ENCODE assay signal across 8 cellular contexts in the genomic region with DNA sequence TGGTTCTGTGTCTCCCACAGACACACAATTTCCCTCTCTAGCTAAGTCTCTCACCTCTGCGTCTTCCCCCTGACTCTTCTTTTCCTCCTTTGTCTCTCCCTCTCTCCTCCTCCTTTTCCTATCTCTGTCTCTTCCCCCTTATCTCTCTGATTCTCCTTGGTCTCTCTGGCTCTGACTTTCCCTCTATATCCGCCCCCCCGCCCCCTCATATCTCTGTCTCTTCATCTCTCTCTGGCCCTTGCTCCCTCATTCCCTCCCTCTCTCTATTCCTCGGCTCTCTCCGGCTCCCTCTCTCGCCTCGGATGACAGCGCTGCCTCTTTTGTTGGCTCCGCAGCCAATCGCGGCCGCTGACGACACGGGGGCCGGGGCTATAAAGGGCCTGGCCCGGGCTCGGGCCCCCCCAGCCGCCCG. TPM values are rescaled to one million over a fixed set of nuclear protein-coding genes. Genes with fewer than 3 reads are reported as not detected.
DNase-seq lines count a peak whose midpoint lies in the region; TF ChIP-seq lines count a peak whose summit lies in the region.

TSS of gene GDF11 (plus strand) at position 404 of the 412 bp plus-strand sequence. CDS start 195 bp downstream, outside the sequence.

- CTCF ChIA-PET in activated CD8-positive, alpha-beta memory T cell treated with anti-CD3 and anti-CD28 coated beads for 36 hours (lab: Charles Lee): interaction anchor here (0.9 to 1.3 kb wide), 4 partner anchors 12 to 197 kb away, joined by 3 to 4 read pairs (median 3); no protein-coding TSS in a partner anchor

- H3K4me1 Mint-ChIP-seq in endothelial cell (ENCODE audit: unreplicated experiment): peaks cover 32% of the 10 kb centered on the region

- H3K27me3 Mint-ChIP-seq in endothelial cell (ENCODE audit: unreplicated experiment): peaks cover 8% of the 10 kb centered on the region

- H3K4me1 ChIP-seq in mesodermal cell (ENCODE audit: control insufficient read depth, insufficient read depth, low read length, poor library complexity, severe bottlenecking): peaks cover 22% of the 10 kb centered on the region

- H3K4me3 Mint-ChIP-seq in endothelial cell (ENCODE audit: unreplicated experiment): peak within 1 kb of the TSS; percentile 88

- DNase-seq in SKM-1 treated with dmso at 0.1 percent for 144 hours (lab: John Stamatoyannopoulos, UW; ENCODE audit: unreplicated experiment): peak; percentile 36
- no peak for DNase-seq in SKM-1 (lab: John Stamatoyannopoulos, UW; ENCODE audit: unreplicated experiment)
- peak; percentile 76 for DNase-seq in HPDE6-E6E7 (ENCODE audit: extremely low spot score)
- DNase-seq in NOMO-1 (lab: John Stamatoyannopoulos, UW; ENCODE audit: unreplicated experiment in 2 of 2): peak; percentile 42 to 70
- no peak for DNase-seq in endothelial cell (ENCODE audit: low spot score)
- DNase-seq in stimulated activated CD8-positive, alpha-beta memory T cell treated with anti-CD3 and anti-CD28 coated beads, Interleukin-2, amount 100 ng/mL, for 48 hours (ENCODE audit: low read depth in 2 of 2): peak; percentile 52 to 63

- no peak for TF ChIP-seq CTCF in endothelial cell (IDR thresholded peaks at IDR 0.05; ENCODE audit: unreplicated experiment)

- H3K36me3 ChIP-seq in mesodermal cell (ENCODE audit: control insufficient read depth, insufficient read depth, low read length): peaks cover 17% of the 10 kb centered on the region

- WGBS in mesodermal cell (ENCODE audit: insufficient coverage in 2 of 2), 2 experiments: 1 to 2% methylated on average over 3 to 12 of the region's 19 CpGs

- peak within 1 kb of the TSS; percentile 74 for H3K27ac ChIP-seq in mesodermal cell (ENCODE audit: low read depth, low read length, severe bottlenecking)

- no peaks in the 10 kb centered on the region for H3K36me3 Mint-ChIP-seq in endothelial cell (ENCODE audit: low read depth, unreplicated experiment)

- POLR2A ChIA-PET in activated CD8-positive, alpha-beta memory T cell treated with anti-CD3 and anti-CD28 coated beads for 36 hours (lab: Charles Lee): interaction anchor here (0.9 to 1.3 kb wide), 2 partner anchors 14 to 75 kb away, joined by 3 to 5 read pairs; partner anchors contain the start of genes CD63, ORMDL2 and SARNP

- H3K4me3 ChIP-seq in mesodermal cell (ENCODE audit: extremely low read depth, insufficient read depth, low read length, poor library complexity, severe bottlenecking): peak within 1 kb of the TSS; percentile 76

- no peaks in the 10 kb centered on the region for H3K9me3 ChIP-seq in mesodermal cell (ENCODE audit: control insufficient read depth, low read length)

- peak within 1 kb of the TSS; percentile 82 for H3K27ac Mint-ChIP-seq in endothelial cell (ENCODE audit: unreplicated experiment)

- H3K9me3 Mint-ChIP-seq in endothelial cell (ENCODE audit: unreplicated experiment): no peaks in the 10 kb centered on the region

RNA-seq across cellular contexts. Expression of gene GDF11, which starts in this region (rescaled TPM):
- total RNA-seq in activated CD8-positive, alpha-beta memory T cell treated with anti-CD3 and anti-CD28 coated beads for 36 hours: 10 to 100 TPM; 13.6 to 13.7 TPM
- total RNA-seq in endothelial cell (ENCODE audit: unreplicated experiment): 9.3 TPM
- polyA plus RNA-seq in mesodermal cell (2013, experiment 1 of 2): 22.8 TPM
- polyA plus RNA-seq in mesodermal cell (2013, experiment 2 of 2): 20.3 TPM

Comparison
In these comparisons a context has a peak if more than half of its experiments do, and no peak if none do; other contexts are left out.
1. DNase-seq: peak in SKM-1 treated with dmso at 0.1 percent for 144 hours (single experiment), HPDE6-E6E7 (single experiment), NOMO-1 (2 of 2) and stimulated activated CD8-positive, alpha-beta memory T cell treated with anti-CD3 and anti-CD28 coated beads, Interleukin-2, amount 100 ng/mL, for 48 hours (2 of 2); none in SKM-1 (single experiment) and endothelial cell (single experiment).